In genomic region chr7:22417841-22418240, GRCh38 we compare ENCODE assay signal across 1 cellular context.
TF ChIP-seq lines count a peak whose summit lies in the region.

No MANE protein-coding gene starts in this region.

TF ChIP-seq in K562, 482 proteins besides CTCF, POLR2A, EP300 and RAD21 (continued from another document):
- TF ChIP-seq IRF1 (CRISPR knock-in tag; IDR thresholded peaks at IDR 0.05; ENCODE audit: borderline replicate concordance) (no peak), ZNF398 (CRISPR knock-in tag; IDR thresholded peaks at IDR 0.05) (no peak)
TF ChIP-seq in K562: peak in this region for 1.
